Comparison of ENCODE assay signal across 31 cellular contexts in genomic region chr1:20237646-20238045, GRCh38. TPM values are rescaled to one million over a fixed set of nuclear protein-coding genes. Genes with fewer than 3 reads are reported as not detected.
A peak's percentile ranks its signal among the peaks of the same experiment; 100 is the strongest.
DNase-seq lines count a peak whose midpoint lies in the region; ATAC-seq, FAIRE-seq and TF ChIP-seq lines count a peak whose summit lies in the region.
"Had no signal": no experiment of that assay in that cellular context is flagged by ENCODE, and none has a peak within 500 bp of the region (broad histone marks: within the 10 kb centered on the region; RNA-seq: fewer than 3 reads in every experiment).

No MANE protein-coding gene starts in this region.

- no peaks in the 10 kb centered on the region for H3K27me3 Mint-ChIP-seq in endothelial cell (ENCODE audit: unreplicated experiment)

- TF ChIP-seq EP300 in HepG2 (IDR thresholded peaks at IDR 0.05; ENCODE audit: low read depth in 2 of 2, low read length in 2 of 2) (no peak), HepG2 (CRISPR knock-in tag; IDR thresholded peaks at IDR 0.05; ENCODE audit: borderline replicate concordance) (no peak)

- TF ChIP-seq POLR2A in HepG2 (IDR thresholded peaks at IDR 0.05; ENCODE audit: insufficient read depth in 1 of 2, low read depth in 2 of 2, low read length in 2 of 2) = no peak
- no peak for TF ChIP-seq POLR2A in GM12892 (IDR thresholded peaks at IDR 0.05; ENCODE audit: low read depth, low read length)

- no peak overlapping the region for H3K4me3 Mint-ChIP-seq in endothelial cell (ENCODE audit: unreplicated experiment)
- H3K4me3 Mint-ChIP-seq: CD4-positive, alpha-beta memory T cell had no signal

- no peak overlapping the region for H3K4me3 ChIP-seq in liver (ENCODE audit: low read depth in 1 of 3, low read length in 3 of 3)
- H3K4me3 ChIP-seq in HepG2 (replicated peaks in 1 of 3; ENCODE audit: insufficient read depth in 1 of 3, low read depth in 2 of 3, low read length in 3 of 3) = no peak overlapping the region
- no peak overlapping the region for H3K4me3 ChIP-seq in tibial artery
- H3K4me3 ChIP-seq: PC-9, SJSA1 had no signal

- H3K36me3 Mint-ChIP-seq in endothelial cell (ENCODE audit: low read depth, unreplicated experiment) = no peaks in the 10 kb centered on the region
- H3K36me3 Mint-ChIP-seq: CD4-positive, alpha-beta memory T cell had no signal

- TF ChIP-seq RAD21 in liver (IDR thresholded peaks at IDR 0.05) = no peak
- TF ChIP-seq RAD21 in HepG2 (CRISPR knock-in tag; IDR thresholded peaks at IDR 0.05) = no peak

- no peaks in the 10 kb centered on the region for H3K9me3 ChIP-seq in liver (ENCODE audit: control insufficient read depth in 4 of 4, low read length in 3 of 4)
- no peaks in the 10 kb centered on the region for H3K9me3 ChIP-seq in HepG2 (ENCODE audit: low read length)
- H3K9me3 ChIP-seq in tibial artery = no peaks in the 10 kb centered on the region
- H3K9me3 ChIP-seq: SJSA1 had no signal

- H3K27ac ChIP-seq in liver (ENCODE audit: low read depth in 1 of 2, low read length in 2 of 2) = no peak overlapping the region
- no peak overlapping the region for H3K27ac ChIP-seq in HepG2 (ENCODE audit: extremely low read length, insufficient read depth, low read length)
- no peak overlapping the region for H3K27ac ChIP-seq in tibial artery
- H3K27ac ChIP-seq: KMS-11, SJSA1 had no signal

- TF ChIP-seq CTCF in liver (IDR thresholded peaks at IDR 0.05; ENCODE audit: low read depth, low read length, missing input control) = no peak
- no peak for TF ChIP-seq CTCF in HepG2 (CRISPR knock-in tag; IDR thresholded peaks at IDR 0.05)
- TF ChIP-seq CTCF in endothelial cell (IDR thresholded peaks at IDR 0.05; ENCODE audit: unreplicated experiment) = no peak
- TF ChIP-seq CTCF in tibial artery (IDR thresholded peaks at IDR 0.05) = no peak

- no peak for DNase-seq in HepG2 (ENCODE audit: low spot score)
- peak; percentile 6 for DNase-seq in endothelial cell (ENCODE audit: low spot score)
- peak; percentile 22 to 44 for DNase-seq in lung microvascular endothelial cell (ENCODE audit: low read depth in 2 of 2)
- DNase-seq in tibial artery = no peak
- no peak for DNase-seq in GM12892 (ENCODE audit: insufficient read length)
- no peak for DNase-seq in NCI-H82 treated with DMSO at 0.1 percent for 48 hours (lab: John Stamatoyannopoulos, UW; ENCODE audit: unreplicated experiment)
- DNase-seq: C1 segment of cervical spinal cord; CD4-positive, alpha-beta memory T cell; COR-L47; DMS79; EL; GDM1; IMR-90; NCI-H1048; NCI-H1417; NCI-H1694 treated with DMSO at 0.1 percent for 48 hours; NCI-H2081; NCI-H2171 treated with DMSO at 0.1 percent for 48 hours; NCI-H524; NCI-H774; NK-92 treated with Interleukin-12 subunit alpha and Interleukin-12 subunit beta, amount 100 ng/mL, for 24 hours; PC-9; Right ventricle myocardium superior; RPMI8226 had no signal

- no peak for FAIRE-seq in HepG2 (lab: Jason Lieb, UNC)
- FAIRE-seq in GM12892 (lab: Jason Lieb, UNC) = no peak
- FAIRE-seq: GM18507 had no signal

- no peak overlapping the region for H3K4me2 ChIP-seq in HepG2 (ENCODE audit: low read depth, low read length)
- H3K4me2 ChIP-seq: KMS-11 had no signal

- CTCF ChIA-PET in HepG2 (lab: Yijun Ruan, JAX; ENCODE audit: low intra/inter-chr PET ratio, low total read pairs) = no interaction called here

- H3K79me2 ChIP-seq in HepG2 (ENCODE audit: insufficient read depth, low read length) = no peaks in the 10 kb centered on the region

- in situ Hi-C loops in HepG2 (cut with HindIII; ENCODE audit: extremely low pct_ligation_motif_present, low pct_unique_long_range_greater_than_20kb) = no loop called here

- intact Hi-C loops in HepG2 (cut with micrococcal nuclease; ENCODE audit: unreplicated experiment) = no loop called here
- intact Hi-C loops in tibial artery (cut with DNase I; ENCODE audit: low total_unique reads) = no loop called here

- H3K4me1 ChIP-seq in liver (ENCODE audit: control insufficient read depth in 4 of 4, insufficient read depth in 4 of 4, low read length in 3 of 4) (peaks cover 0 to 2% (median 0%) of the 10 kb centered on the region in 4 donors), HepG2 (ENCODE audit: insufficient read depth, low read length) (no peaks in the 10 kb centered on the region), tibial artery (no peaks in the 10 kb centered on the region)
- H3K4me1 ChIP-seq: SJSA1 had no signal

- H3K4me1 Mint-ChIP-seq in endothelial cell (ENCODE audit: unreplicated experiment) = peaks cover 10% of the 10 kb centered on the region
- H3K4me1 Mint-ChIP-seq: CD4-positive, alpha-beta memory T cell had no signal

- no peak for ATAC-seq in HepG2
- ATAC-seq: HCT116 had no signal

- BruUV-seq in HepG2 (replicated peaks; lab: Mats Ljungman, UMichigan) = no TSS peak

- WGBS in liver = 73% methylated on average over 6 of the region's 6 CpGs
- 61% methylated on average over 6 of the region's 6 CpGs for WGBS in HepG2 (ENCODE audit: low lambda C conversion rate)

- no peak overlapping the region for H3K9ac ChIP-seq in liver (ENCODE audit: low read depth in 1 of 2, low read length in 2 of 2)
- H3K9ac ChIP-seq in HepG2 (ENCODE audit: insufficient read depth, low read depth, low read length) = no peak overlapping the region
- H3K9ac ChIP-seq: KMS-11 had no signal

- no peaks in the 10 kb centered on the region for H3K36me3 ChIP-seq in liver (ENCODE audit: control insufficient read depth in 4 of 4, insufficient read depth in 3 of 4, low read depth in 1 of 4, low read length in 3 of 4)
- H3K36me3 ChIP-seq in HepG2 (replicated peaks in 1 of 2; ENCODE audit: control insufficient read depth in 1 of 2, insufficient read depth in 2 of 2, low read length in 2 of 2) = no peaks in the 10 kb centered on the region
- no peaks in the 10 kb centered on the region for H3K36me3 ChIP-seq in tibial artery
- H3K36me3 ChIP-seq: SJSA1 had no signal

- H3K27me3 ChIP-seq in liver (ENCODE audit: control insufficient read depth in 4 of 4, insufficient read depth in 4 of 4, low read length in 3 of 4) (peaks cover 0 to 5% (median 1%) of the 10 kb centered on the region in 4 donors), HepG2 (ENCODE audit: control insufficient read depth in 1 of 2, insufficient read depth in 2 of 2, low read length in 2 of 2) (peaks cover 0 to 18% of the 10 kb centered on the region in 2 experiments; a peak in 2 of 5 replicates), tibial artery (peaks cover 0 to 44% of the 10 kb centered on the region in 2 donors)

- POLR2A ChIA-PET in HepG2 (lab: Yijun Ruan, JAX) = no interaction called here

- H3K27ac Mint-ChIP-seq in endothelial cell (ENCODE audit: unreplicated experiment) = no peak overlapping the region
- H3K27ac Mint-ChIP-seq: CD4-positive, alpha-beta memory T cell had no signal

- no peaks in the 10 kb centered on the region for H4K20me1 ChIP-seq in HepG2 (ENCODE audit: insufficient read depth, low read length)

- H2AFZ ChIP-seq in HepG2 (ENCODE audit: low read length) = no peak overlapping the region
- H2AFZ ChIP-seq: PC-9 had no signal

- H3K9me3 Mint-ChIP-seq in endothelial cell (ENCODE audit: unreplicated experiment) = no peaks in the 10 kb centered on the region
- H3K9me3 Mint-ChIP-seq: CD4-positive, alpha-beta memory T cell had no signal

RNA-seq across cellular contexts. Expression of gene PLA2G2C, which starts 51.3 kb away (rescaled TPM):
- not detected for total RNA-seq in liver
- polyA plus RNA-seq in liver = not detected
- total RNA-seq in HepG2 (2016; rRNA removed; fragmentation: Illumina TruSeq; extraction: Trizol) = not detected in 2 replicates
- not detected in 2 replicates for total RNA-seq in HepG2 (2016; cell fraction: cytosol; rRNA removed; fragmentation: Illumina TruSeq; extraction: Trizol; ENCODE audit: low read depth)
- total RNA-seq in HepG2 (2016; cell fraction: insoluble cytoplasmic fraction; rRNA removed; fragmentation: Illumina TruSeq; extraction: Trizol) = not detected in 2 replicates
- not detected in 2 replicates for total RNA-seq in HepG2 (2016; cell fraction: membrane; rRNA removed; fragmentation: Illumina TruSeq; extraction: Trizol)
- total RNA-seq in HepG2 (2016; cell fraction: nucleus; rRNA removed; fragmentation: Illumina TruSeq; extraction: Trizol) = not detected in 2 replicates
- not detected in 2 replicates for polyA plus RNA-seq in HepG2 (2011; rRNA removed)
- polyA plus RNA-seq in HepG2 (2011; cell fraction: cytosol; rRNA removed) = not detected in 2 replicates
- polyA plus RNA-seq in HepG2 (2011; cell fraction: nucleus; rRNA removed) = not detected in 2 replicates
- not detected in 2 replicates for polyA plus RNA-seq in HepG2 (2012)
- not detected in 2 replicates for polyA plus RNA-seq in HepG2 (2016; cell fraction: cytosol; fragmentation: Illumina TruSeq; extraction: Trizol; ENCODE audit: low read depth)
- not detected in 2 replicates for polyA plus RNA-seq in HepG2 (2016; cell fraction: insoluble cytoplasmic fraction; fragmentation: Illumina TruSeq; extraction: Trizol; ENCODE audit: low read depth)
- not detected in 2 replicates for polyA plus RNA-seq in HepG2 (2016; cell fraction: membrane; fragmentation: Illumina TruSeq; extraction: Trizol; ENCODE audit: low read depth)
- polyA plus RNA-seq in HepG2 (2016; cell fraction: nucleus; fragmentation: Illumina TruSeq; extraction: Trizol; ENCODE audit: insufficient read depth, low read depth) = not detected in 2 replicates
- not detected in 2 replicates for polyA minus RNA-seq in HepG2 (2011; rRNA and poly(A)+ RNA removed; ENCODE audit: low replicate concordance)
- not detected in 2 replicates for polyA minus RNA-seq in HepG2 (2011; cell fraction: cytosol; rRNA and poly(A)+ RNA removed)
- polyA minus RNA-seq in HepG2 (2011; cell fraction: nucleus; rRNA and poly(A)+ RNA removed) = not detected in 2 replicates
- total RNA-seq in endothelial cell (ENCODE audit: unreplicated experiment) = not detected
- total RNA-seq in lung microvascular endothelial cell = not detected in 2 replicates
- polyA plus RNA-seq in GM12892 (2012; ENCODE audit: missing spikeins) = not detected
- total RNA-seq: A172; CD4-positive, alpha-beta memory T cell; H4; IMR-90; Right ventricle myocardium superior; SJSA1 had no signal
- polyA plus RNA-seq: CD4-positive, alpha-beta memory T cell; IMR-90 had no signal

RNA-seq across cellular contexts. Expression of gene UBXN10, which starts 51.8 kb away (rescaled TPM):
- total RNA-seq in liver (1 to 10 TPM; 1.1 to 2.3 TPM), HepG2 (2016; rRNA removed; fragmentation: Illumina TruSeq; extraction: Trizol) (0.04 TPM in 1 of 2 replicates, not detected in the other), endothelial cell (ENCODE audit: unreplicated experiment) (0.13 TPM), lung microvascular endothelial cell (under 0.01 TPM in 1 of 2 replicates, not detected in the other)
- polyA plus RNA-seq in liver (1 to 10 TPM in 1 of 2 donors, under 1 TPM in 1; 0.50 to 1.1 TPM), HepG2 (2011; rRNA removed) (0.05 and 0.07 TPM in 2 replicates)
- total RNA-seq in HepG2 (2016; cell fraction: cytosol; rRNA removed; fragmentation: Illumina TruSeq; extraction: Trizol; ENCODE audit: low read depth) = not detected in 2 replicates
- 0.03 and 0.04 TPM in 2 replicates for total RNA-seq in HepG2 (2016; cell fraction: insoluble cytoplasmic fraction; rRNA removed; fragmentation: Illumina TruSeq; extraction: Trizol)
- 0.03 TPM in 2 replicates for total RNA-seq in HepG2 (2016; cell fraction: membrane; rRNA removed; fragmentation: Illumina TruSeq; extraction: Trizol)
- total RNA-seq in HepG2 (2016; cell fraction: nucleus; rRNA removed; fragmentation: Illumina TruSeq; extraction: Trizol) = 0.09 TPM in 1 of 2 replicates, not detected in the other
- polyA plus RNA-seq in HepG2 (2011; cell fraction: cytosol; rRNA removed) = 0.05 and 0.06 TPM in 2 replicates
- 0.03 and 0.08 TPM in 2 replicates for polyA plus RNA-seq in HepG2 (2011; cell fraction: nucleus; rRNA removed)
- 0.05 and 0.17 TPM in 2 replicates for polyA plus RNA-seq in HepG2 (2012)
- polyA plus RNA-seq in HepG2 (2016; cell fraction: cytosol; fragmentation: Illumina TruSeq; extraction: Trizol; ENCODE audit: low read depth) = not detected in 2 replicates
- 0.04 TPM in 1 of 2 replicates, not detected in the other for polyA plus RNA-seq in HepG2 (2016; cell fraction: insoluble cytoplasmic fraction; fragmentation: Illumina TruSeq; extraction: Trizol; ENCODE audit: low read depth)
- polyA plus RNA-seq in HepG2 (2016; cell fraction: membrane; fragmentation: Illumina TruSeq; extraction: Trizol; ENCODE audit: low read depth) = not detected in 2 replicates
- not detected in 2 replicates for polyA plus RNA-seq in HepG2 (2016; cell fraction: nucleus; fragmentation: Illumina TruSeq; extraction: Trizol; ENCODE audit: insufficient read depth, low read depth)
- 0.18 TPM in 1 of 2 replicates, not detected in the other for polyA minus RNA-seq in HepG2 (2011; rRNA and poly(A)+ RNA removed; ENCODE audit: low replicate concordance)
- polyA minus RNA-seq in HepG2 (2011; cell fraction: cytosol; rRNA and poly(A)+ RNA removed) = not detected in 2 replicates
- polyA minus RNA-seq in HepG2 (2011; cell fraction: nucleus; rRNA and poly(A)+ RNA removed) = 0.13 and 0.25 TPM in 2 replicates
- polyA plus RNA-seq in GM12892 (2012; ENCODE audit: missing spikeins) = not detected
- total RNA-seq: A172, H4, IMR-90, SJSA1 had no signal
- polyA plus RNA-seq: IMR-90 had no signal

RNA-seq across cellular contexts. Expression of gene VWA5B1, which starts 53.0 kb away (rescaled TPM):
- total RNA-seq in liver = not detected
- not detected for polyA plus RNA-seq in liver
- not detected in 2 replicates for total RNA-seq in HepG2 (2016; rRNA removed; fragmentation: Illumina TruSeq; extraction: Trizol)
- not detected in 2 replicates for total RNA-seq in HepG2 (2016; cell fraction: cytosol; rRNA removed; fragmentation: Illumina TruSeq; extraction: Trizol; ENCODE audit: low read depth)
- not detected in 2 replicates for total RNA-seq in HepG2 (2016; cell fraction: insoluble cytoplasmic fraction; rRNA removed; fragmentation: Illumina TruSeq; extraction: Trizol)
- not detected in 2 replicates for total RNA-seq in HepG2 (2016; cell fraction: membrane; rRNA removed; fragmentation: Illumina TruSeq; extraction: Trizol)
- total RNA-seq in HepG2 (2016; cell fraction: nucleus; rRNA removed; fragmentation: Illumina TruSeq; extraction: Trizol) = not detected in 2 replicates
- polyA plus RNA-seq in HepG2 (2011; rRNA removed) = not detected in 2 replicates
- polyA plus RNA-seq in HepG2 (2011; cell fraction: cytosol; rRNA removed) = not detected in 2 replicates
- not detected in 2 replicates for polyA plus RNA-seq in HepG2 (2011; cell fraction: nucleus; rRNA removed)
- not detected in 2 replicates for polyA plus RNA-seq in HepG2 (2012)
- not detected in 2 replicates for polyA plus RNA-seq in HepG2 (2016; cell fraction: cytosol; fragmentation: Illumina TruSeq; extraction: Trizol; ENCODE audit: low read depth)
- not detected in 2 replicates for polyA plus RNA-seq in HepG2 (2016; cell fraction: insoluble cytoplasmic fraction; fragmentation: Illumina TruSeq; extraction: Trizol; ENCODE audit: low read depth)
- not detected in 2 replicates for polyA plus RNA-seq in HepG2 (2016; cell fraction: membrane; fragmentation: Illumina TruSeq; extraction: Trizol; ENCODE audit: low read depth)
- not detected in 2 replicates for polyA plus RNA-seq in HepG2 (2016; cell fraction: nucleus; fragmentation: Illumina TruSeq; extraction: Trizol; ENCODE audit: insufficient read depth, low read depth)
- polyA minus RNA-seq in HepG2 (2011; rRNA and poly(A)+ RNA removed; ENCODE audit: low replicate concordance) = not detected in 2 replicates
- not detected in 2 replicates for polyA minus RNA-seq in HepG2 (2011; cell fraction: cytosol; rRNA and poly(A)+ RNA removed)
- not detected in 2 replicates for polyA minus RNA-seq in HepG2 (2011; cell fraction: nucleus; rRNA and poly(A)+ RNA removed)
- not detected for total RNA-seq in endothelial cell (ENCODE audit: unreplicated experiment)
- total RNA-seq in lung microvascular endothelial cell = not detected in 2 replicates
- polyA plus RNA-seq in GM12892 (2012; ENCODE audit: missing spikeins) = not detected
- total RNA-seq: A172, H4, IMR-90, PC-9, SJSA1 had no signal
- polyA plus RNA-seq: IMR-90 had no signal

Comparison
In these comparisons a context has a peak if more than half of its experiments do, and no peak if none do; other contexts are left out.
1. DNase-seq: peak in endothelial cell (single experiment) and lung microvascular endothelial cell (2 of 2); none in HepG2 (single experiment), tibial artery (0 of 2), GM12892 (single experiment) and NCI-H82 treated with DMSO at 0.1 percent for 48 hours (single experiment).